12 cellular contexts compared by ENCODE assay signal in genomic region chr16:77869997-77870813, GRCh38.
A peak's percentile ranks its signal among the peaks of the same experiment; 100 is the strongest.
DNase-seq lines count a peak whose midpoint lies in the region; FAIRE-seq and TF ChIP-seq lines count a peak whose summit lies in the region.
"Had no signal": no experiment of that assay in that cellular context is flagged by ENCODE, and none has a peak within 500 bp of the region (broad histone marks: within the 10 kb centered on the region; RNA-seq: fewer than 3 reads in every experiment).

No MANE protein-coding gene starts in this region.

- intact Hi-C loops in endothelial cell of umbilical vein (cut with micrococcal nuclease): no loop called here

- no TSS peak for BruUV-seq in endothelial cell of umbilical vein (replicated peaks; lab: Mats Ljungman, UMichigan)

- H3K27ac ChIP-seq in WERI-Rb-1 (no peak overlapping the region), endothelial cell of umbilical vein (ENCODE audit: insufficient read depth, low read depth, low read length) (no peak overlapping the region), tibial nerve (peak overlapping the region; percentile 0 to 68 (median 40))
- H3K27ac ChIP-seq: esophagus squamous epithelium had no signal

- no peak for TF ChIP-seq EP300 in tibial nerve (IDR thresholded peaks at IDR 0.05)

- TF ChIP-seq CTCF in WERI-Rb-1 (IDR thresholded peaks at IDR 0.05; ENCODE audit: low read depth, low read length) (no peak), endothelial cell of umbilical vein (IDR thresholded peaks at IDR 0.05; ENCODE audit: extremely low read depth in 1 of 2, insufficient read depth in 1 of 2, low read depth in 1 of 2, low read length in 2 of 2) (no peak), tibial nerve (IDR thresholded peaks at IDR 0.05) (no peak)

- H3K9me1 ChIP-seq in endothelial cell of umbilical vein (replicated peaks; ENCODE audit: control insufficient read depth, extremely low read depth, insufficient read depth, low read length): no peaks in the 10 kb centered on the region

- no peak overlapping the region for H3K4me2 ChIP-seq in endothelial cell of umbilical vein (ENCODE audit: insufficient read depth, low read length)

- H3K4me1 ChIP-seq in endothelial cell of umbilical vein (ENCODE audit: control insufficient read depth, extremely low read depth, insufficient read depth, low read length) (peaks cover 3% of the 10 kb centered on the region), tibial nerve (peaks cover 0 to 28% (median 8%) of the 10 kb centered on the region in 4 donors)

- H3K79me2 ChIP-seq in endothelial cell of umbilical vein (ENCODE audit: control insufficient read depth, insufficient read depth, low read length): no peaks in the 10 kb centered on the region

- H2AFZ ChIP-seq in endothelial cell of umbilical vein (ENCODE audit: low read depth, low read length): no peak overlapping the region

- no peaks in the 10 kb centered on the region for H4K20me1 ChIP-seq in endothelial cell of umbilical vein (replicated peaks; ENCODE audit: control insufficient read depth, extremely low read depth, insufficient read depth, low read length)

- H3K4me3 ChIP-seq in WERI-Rb-1 (ENCODE audit: low read depth, low read length): no peak overlapping the region
- H3K4me3 ChIP-seq in endothelial cell of umbilical vein (replicated peaks in 1 of 3; ENCODE audit: insufficient read depth in 1 of 3, low read depth in 1 of 3, low read length in 3 of 3): no peak overlapping the region
- H3K4me3 ChIP-seq in tibial nerve: no peak overlapping the region
- H3K4me3 ChIP-seq: esophagus squamous epithelium had no signal

- H3K9ac ChIP-seq in endothelial cell of umbilical vein (replicated peaks; ENCODE audit: extremely low read depth, insufficient read depth, low read length): no peak overlapping the region

- H3K27me3 ChIP-seq in WERI-Rb-1 (ENCODE audit: insufficient read depth, low read depth, severe bottlenecking): no peaks in the 10 kb centered on the region
- H3K27me3 ChIP-seq in endothelial cell of umbilical vein (ENCODE audit: control insufficient read depth in 2 of 2, insufficient read depth in 2 of 2, low read length in 2 of 2): peaks cover 2 to 3% of the 10 kb centered on the region in 2 experiments
- no peaks in the 10 kb centered on the region for H3K27me3 ChIP-seq in tibial nerve
- H3K27me3 ChIP-seq: esophagus squamous epithelium had no signal

- no peaks in the 10 kb centered on the region for H3K36me3 ChIP-seq in WERI-Rb-1
- H3K36me3 ChIP-seq in endothelial cell of umbilical vein (ENCODE audit: control insufficient read depth in 2 of 2, extremely low read depth in 1 of 2, insufficient read depth in 2 of 2, low read length in 2 of 2): no peaks in the 10 kb centered on the region
- no peaks in the 10 kb centered on the region for H3K36me3 ChIP-seq in tibial nerve
- H3K36me3 ChIP-seq: esophagus squamous epithelium had no signal

- FAIRE-seq in endothelial cell of umbilical vein (lab: Jason Lieb, UNC): no peak

- CTCF ChIA-PET in endothelial cell of umbilical vein (lab: Charles Lee): interaction anchor here (1.5 kb wide), 1 partner anchor 133 kb away, joined by 4 read pairs; no protein-coding TSS in a partner anchor

- TF ChIP-seq POLR2A in endothelial cell of umbilical vein (IDR thresholded peaks at IDR 0.05; ENCODE audit: low read depth, low read length): no peak
- no peak for TF ChIP-seq POLR2A in tibial nerve (IDR thresholded peaks at IDR 0.05)
- TF ChIP-seq POLR2A in erythroblast (IDR thresholded peaks at IDR 0.05; ENCODE audit: low read length): no peak

- H3K9me3 ChIP-seq in WERI-Rb-1 (ENCODE audit: severe bottlenecking) (no peaks in the 10 kb centered on the region), endothelial cell of umbilical vein (replicated peaks; ENCODE audit: control insufficient read depth, insufficient read depth, low read length) (no peaks in the 10 kb centered on the region), tibial nerve (no peaks in the 10 kb centered on the region)
- H3K9me3 ChIP-seq: esophagus squamous epithelium had no signal

- DNase-seq in WERI-Rb-1 (peak; percentile 16), endothelial cell of umbilical vein (ENCODE audit: low read depth, low spot score) (peak; percentile 24), left kidney (ENCODE audit: low read depth, low spot score) (peak; percentile 54), tibial nerve (ENCODE audit: low spot score in 2 of 2) (no peak), GF-D8 (lab: John Stamatoyannopoulos, UW) (no peak), erythroblast (lab: John Stamatoyannopoulos, UW) (no peak)
- no peak for DNase-seq in activated CD4-positive, alpha-beta T cell treated with anti-CD3 and anti-CD28 coated beads for 1 hour
- DNase-seq: activated CD4-positive, alpha-beta T cell treated with anti-CD3 and anti-CD28 coated beads for 48 hours; esophagus squamous epithelium; NCI-H1417 treated with DMSO at 0.1 percent for 48 hours; NCI-H524; stimulated activated CD4-positive, alpha-beta T cell treated with anti-CD3 and anti-CD28 coated beads, Interleukin-15, amount 100 ng/mL, for 24 hours had no signal

- WGBS in tibial nerve, 2 donors: 31 to 40% methylated on average over 13 of the region's 13 CpGs

- POLR2A ChIA-PET in endothelial cell of umbilical vein (lab: Charles Lee): no interaction called here

- dilution Hi-C loops in endothelial cell of umbilical vein (cut with MboI; ENCODE audit: extremely low pct_ligation_motif_present, low sequenced_read_pairs): no loop called here

TF ChIP-seq in endothelial cell of umbilical vein, 7 proteins besides CTCF, POLR2A, EP300 and RAD21:
- TF ChIP-seq POLR2AphosphoS5 (IDR thresholded peaks at IDR 0.05; ENCODE audit: insufficient read depth, low read depth, low read length) (no peak), MAX (IDR thresholded peaks at IDR 0.05; ENCODE audit: insufficient read depth, insufficient read length) (no peak), GATA2 (IDR thresholded peaks at IDR 0.05; ENCODE audit: insufficient read depth, insufficient read length, low read depth, low read length) (no peak), FOS (IDR thresholded peaks at IDR 0.05; ENCODE audit: borderline replicate concordance, insufficient read depth, low read length) (no peak), JUN (IDR thresholded peaks at IDR 0.05; ENCODE audit: borderline replicate concordance, insufficient read depth, insufficient read length, low read depth) (no peak), EZH2 (IDR thresholded peaks at IDR 0.05; ENCODE audit: borderline replicate concordance, low read depth, low read length, severe bottlenecking) (no peak), MYC (IDR thresholded peaks at IDR 0.05; ENCODE audit: low read depth, low read length) (no peak)

Comparison
In these comparisons a context has a peak if more than half of its experiments do, and no peak if none do; other contexts are left out.
1. DNase-seq: peak in WERI-Rb-1 (single experiment), endothelial cell of umbilical vein (single experiment) and left kidney (single experiment); none in tibial nerve (0 of 2), GF-D8 (single experiment), erythroblast (0 of 2) and activated CD4-positive, alpha-beta T cell treated with anti-CD3 and anti-CD28 coated beads for 1 hour (single experiment).
2. H3K27ac ChIP-seq: peak in tibial nerve (4 of 4); none in WERI-Rb-1 (single experiment) and endothelial cell of umbilical vein (single experiment).